1 cellular context compared by ENCODE assay signal in genomic region chr6:36636687-36637418, GRCh38.
A peak's percentile ranks its signal among the peaks of the same experiment; 100 is the strongest.
TF ChIP-seq lines count a peak whose summit lies in the region.

No MANE protein-coding gene starts in this region.

TF ChIP-seq in HepG2, 621 proteins besides CTCF, POLR2A, EP300 and RAD21:
- no peak for TF ChIP-seq ZNF317 (CRISPR knock-in tag; IDR thresholded peaks at IDR 0.05)
- TF ChIP-seq ZNF263 (CRISPR knock-in tag; IDR thresholded peaks at IDR 0.05): peak; percentile 60
- 0 out of 2 replicates have a peak, but pooled peaks have one; percentile 22 for TF ChIP-seq FOXO4 (CRISPR knock-in tag; conservative IDR thresholded peaks at IDR 0.05)
- no peak for TF ChIP-seq ZNF619 (CRISPR knock-in tag; IDR thresholded peaks at IDR 0.05)
- peak; percentile 73 for TF ChIP-seq ZNF121 (CRISPR knock-in tag; IDR thresholded peaks at IDR 0.05)
